Comparison of ENCODE assay signal across 11 cellular contexts in genomic region chr12:57516617-57517153, GRCh38. TPM values are rescaled to one million over a fixed set of nuclear protein-coding genes. Genes with fewer than 3 reads are reported as not detected.
DNase-seq lines count a peak whose midpoint lies in the region; ATAC-seq and TF ChIP-seq lines count a peak whose summit lies in the region.
"Had no signal": no experiment of that assay in that cellular context is flagged by ENCODE, and none has a peak within 500 bp of the region (broad histone marks: within the 10 kb centered on the region; RNA-seq: fewer than 3 reads in every experiment).

No MANE protein-coding gene starts in this region.

- no peak for ATAC-seq in CD4-positive, alpha-beta T cell (ENCODE audit: poor library complexity)
- no peak for ATAC-seq in T-cell (replicated peaks in 1 of 4)
- ATAC-seq: left colon had no signal

- no peak for TF ChIP-seq CTCF in CD4-positive, alpha-beta T cell (IDR thresholded peaks at IDR 0.05)
- no peak for TF ChIP-seq CTCF in chondrocyte (IDR thresholded peaks at IDR 0.05)
- TF ChIP-seq CTCF in osteoblast (IDR thresholded peaks at IDR 0.05; ENCODE audit: extremely low read depth, low read depth, low read length): no peak

- H3K36me3 ChIP-seq in osteoblast (ENCODE audit: insufficient read depth, low read length): peaks cover 68% of the 10 kb centered on the region

- no peak for DNase-seq in CD4-positive, alpha-beta T cell
- DNase-seq in chondrocyte (ENCODE audit: low spot score): no peak
- DNase-seq in osteoblast (ENCODE audit: insufficient read length, low spot score, missing footprints): no peak
- DNase-seq in NAMALWA (ENCODE audit: low spot score): no peak
- no peak for DNase-seq in superior temporal gyrus (ENCODE audit: extremely low spot score)
- no peak for DNase-seq in stimulated activated CD4-positive, alpha-beta T cell treated with anti-CD3 and anti-CD28 coated beads, Interleukin-12 subunit alpha, Interleukin-12 subunit beta, amount 100 ng/mL, for 4 hours
- no peak for DNase-seq in T-cell
- DNase-seq: amygdala; left colon; stimulated activated CD8-positive, alpha-beta memory T cell treated with anti-CD3 and anti-CD28 coated beads, Interleukin-4, amount 100 ng/mL, for 48 hours had no signal

- intact Hi-C loops in CD4-positive, alpha-beta T cell (cut with DNase I, micrococcal nuclease): no loop called here

- peaks cover 38% of the 10 kb centered on the region for H3K79me2 ChIP-seq in osteoblast (ENCODE audit: insufficient read depth, low read length)

- peaks cover 87% of the 10 kb centered on the region for H3K36me3 Mint-ChIP-seq in CD4-positive, alpha-beta T cell (ENCODE audit: low read depth)
- H3K36me3 Mint-ChIP-seq in IgD-negative memory B cell: peaks cover 2% of the 10 kb centered on the region
- peaks cover 62% of the 10 kb centered on the region for H3K36me3 Mint-ChIP-seq in chondrocyte (ENCODE audit: low read depth)
- H3K36me3 Mint-ChIP-seq in T-cell: peaks cover 61% of the 10 kb centered on the region

- peak overlapping the region; percentile 21 for H3K4me2 ChIP-seq in osteoblast (ENCODE audit: insufficient read depth, low read length)

- peak overlapping the region; percentile 100 for H3K27ac Mint-ChIP-seq in CD4-positive, alpha-beta T cell
- peak overlapping the region in 2 of 3 donors; percentile 76 to 99 for H3K27ac Mint-ChIP-seq in IgD-negative memory B cell
- peak overlapping the region; percentile 100 for H3K27ac Mint-ChIP-seq in chondrocyte (ENCODE audit: unreplicated experiment)
- peak overlapping the region in 1 of 2 donors; percentile 99 for H3K27ac Mint-ChIP-seq in T-cell

- H3K9me3 ChIP-seq in CD4-positive, alpha-beta T cell (ENCODE audit: control insufficient read depth, low read length): no peaks in the 10 kb centered on the region
- no peaks in the 10 kb centered on the region for H3K9me3 ChIP-seq in osteoblast (ENCODE audit: low read depth, low read length)

- no peaks in the 10 kb centered on the region for H3K27me3 Mint-ChIP-seq in CD4-positive, alpha-beta T cell
- H3K27me3 Mint-ChIP-seq in IgD-negative memory B cell (no peaks in the 10 kb centered on the region), chondrocyte (ENCODE audit: low read depth) (no peaks in the 10 kb centered on the region), T-cell (no peaks in the 10 kb centered on the region)

- peak overlapping the region; percentile 35 for H3K4me3 Mint-ChIP-seq in CD4-positive, alpha-beta T cell
- peak overlapping the region in 1 of 4 donors; percentile 63 for H3K4me3 Mint-ChIP-seq in IgD-negative memory B cell
- H3K4me3 Mint-ChIP-seq in chondrocyte (ENCODE audit: unreplicated experiment): peak overlapping the region; percentile 95
- H3K4me3 Mint-ChIP-seq in T-cell: no peak overlapping the region

- POLR2A ChIA-PET in CD4-positive, alpha-beta T cell (lab: Charles Lee): interaction anchor here (0.7 to 1.0 kb wide), 2 partner anchors 39 to 149 kb away, joined by 3 read pairs; no protein-coding TSS in a partner anchor
- POLR2A ChIA-PET in T-cell (lab: Charles Lee): interaction anchor here (0.9 to 1.9 kb wide), 3 partner anchors 36 to 39 kb away, joined by 6 to 7 read pairs (median 6); partner anchors contain the start of gene ARHGAP9 (in 1 of the 2)

- no peak overlapping the region for H2AFZ ChIP-seq in osteoblast (ENCODE audit: low read length)

- no peak overlapping the region for H3K4me3 ChIP-seq in osteoblast (ENCODE audit: insufficient read depth, low read length)

- CTCF ChIA-PET in CD4-positive, alpha-beta T cell (lab: Charles Lee): no interaction called here
- CTCF ChIA-PET in T-cell (lab: Charles Lee): interaction anchor here in 1 of 2 donors (0.6 to 0.7 kb wide), 2 partner anchors 53 to 137 kb away, joined by 3 to 4 read pairs; no protein-coding TSS in a partner anchor

- H4K20me1 ChIP-seq in osteoblast (ENCODE audit: insufficient read depth, low read length): peaks cover 39% of the 10 kb centered on the region

- H3K27me3 ChIP-seq in CD4-positive, alpha-beta T cell (ENCODE audit: control insufficient read depth, insufficient read depth, low read length): no peaks in the 10 kb centered on the region
- no peaks in the 10 kb centered on the region for H3K27me3 ChIP-seq in osteoblast (ENCODE audit: insufficient read depth, low read length)

- peaks cover 40% of the 10 kb centered on the region for H3K4me1 Mint-ChIP-seq in CD4-positive, alpha-beta T cell (ENCODE audit: low read depth)
- H3K4me1 Mint-ChIP-seq in IgD-negative memory B cell: peaks cover 17 to 23% (median 18%) of the 10 kb centered on the region in 3 donors
- peaks cover 45% of the 10 kb centered on the region for H3K4me1 Mint-ChIP-seq in chondrocyte (ENCODE audit: low read depth)
- H3K4me1 Mint-ChIP-seq in T-cell: peaks cover 28 to 38% (median 33%) of the 10 kb centered on the region in 3 donors

- H3K27ac ChIP-seq in CD4-positive, alpha-beta T cell (ENCODE audit: low read depth, low read length): no peak overlapping the region
- peak overlapping the region; percentile 99 for H3K27ac ChIP-seq in osteoblast (ENCODE audit: low read depth, low read length)

- H3K4me1 ChIP-seq in osteoblast (ENCODE audit: insufficient read depth, low read length): peaks cover 37% of the 10 kb centered on the region

- no peaks in the 10 kb centered on the region for H3K9me3 Mint-ChIP-seq in CD4-positive, alpha-beta T cell
- H3K9me3 Mint-ChIP-seq in IgD-negative memory B cell: no peaks in the 10 kb centered on the region
- no peaks in the 10 kb centered on the region for H3K9me3 Mint-ChIP-seq in chondrocyte (ENCODE audit: low read depth)
- no peaks in the 10 kb centered on the region for H3K9me3 Mint-ChIP-seq in T-cell

RNA-seq across cellular contexts. Expression of gene DDIT3, which starts 3.6 kb away (rescaled TPM):
- total RNA-seq in CD4-positive, alpha-beta T cell: 100 to 1,000 TPM; 145 TPM
- 32.2 TPM for polyA plus RNA-seq in IgD-negative memory B cell
- total RNA-seq in chondrocyte: 9.6 to 79.1 TPM (median 79.0 TPM) in 3 replicates
- 118 and 136 TPM in 2 replicates for total RNA-seq in osteoblast
- total RNA-seq in T-cell: 10 to 100 TPM; 34.5 to 93.5 (median 40.7) TPM

RNA-seq across cellular contexts. Expression of gene MBD6, which starts 5.9 kb away (rescaled TPM):
- 10 to 100 TPM; 72.4 to 74.7 TPM for total RNA-seq in CD4-positive, alpha-beta T cell
- 6.3 TPM for polyA plus RNA-seq in IgD-negative memory B cell
- 66.9 to 86.5 TPM (median 78.4 TPM) in 3 replicates for total RNA-seq in chondrocyte
- 5.0 and 5.8 TPM in 2 replicates for total RNA-seq in osteoblast
- total RNA-seq in T-cell: 100 to 1,000 TPM; 109 to 122 (median 114) TPM

RNA-seq across cellular contexts. Expression of gene MARS1, which starts 28.8 kb away (rescaled TPM):
- 100 to 1,000 TPM; 203 to 204 TPM for total RNA-seq in CD4-positive, alpha-beta T cell
- polyA plus RNA-seq in IgD-negative memory B cell: 76.6 TPM
- total RNA-seq in chondrocyte (176 to 350 TPM (median 331 TPM) in 3 replicates), osteoblast (171 and 187 TPM in 2 replicates), T-cell (100 to 1,000 TPM; 167 to 350 (median 320) TPM)

RNA-seq across cellular contexts. Expression of gene DCTN2, which starts 30.3 kb away (rescaled TPM):
- 10 to 100 TPM; 39.6 TPM for total RNA-seq in CD4-positive, alpha-beta T cell
- polyA plus RNA-seq in IgD-negative memory B cell: 79.0 TPM
- total RNA-seq in chondrocyte (104 to 117 TPM (median 112 TPM) in 3 replicates), osteoblast (123 and 129 TPM in 2 replicates), T-cell (10 to 100 TPM; 60.1 to 81.9 (median 71.5) TPM)

RNA-seq across cellular contexts. Expression of gene KIF5A, which starts 33.2 kb away (rescaled TPM):
- under 1 TPM; 0.39 to 0.47 TPM for total RNA-seq in CD4-positive, alpha-beta T cell
- not detected for polyA plus RNA-seq in IgD-negative memory B cell
- total RNA-seq in chondrocyte (2.6 to 5.1 TPM (median 3.5 TPM) in 3 replicates), osteoblast (0.29 and 0.36 TPM in 2 replicates), T-cell (1 to 10 TPM in 2 of 5 donors, under 1 TPM in 3; 0.83 to 1.8 (median 0.92) TPM)

Comparison
In these comparisons a context has a peak if more than half of its experiments do, and no peak if none do; other contexts are left out.
1. H3K4me3 Mint-ChIP-seq: peak in CD4-positive, alpha-beta T cell (single experiment) and chondrocyte (single experiment); none in T-cell (0 of 3).
2. RNA of gene MBD6, which starts 5.9 kb away (total RNA-seq): 109 to 122 TPM in T-cell, 66.9 to 86.5 TPM in chondrocyte and 72.4 to 74.7 TPM in CD4-positive, alpha-beta T cell; 5.0 to 5.8 TPM in osteoblast; every median in the first group is over 10 times any median in the second.